In genomic region chr11:129813216-129813791, GRCh38 we compare ENCODE assay signal across 17 cellular contexts. TPM values are rescaled to one million over a fixed set of nuclear protein-coding genes. Genes with fewer than 3 reads are reported as not detected.
DNase-seq lines count a peak whose midpoint lies in the region; ATAC-seq and TF ChIP-seq lines count a peak whose summit lies in the region.
"Had no signal": no experiment of that assay in that cellular context is flagged by ENCODE, and none has a peak within 500 bp of the region (broad histone marks: within the 10 kb centered on the region; RNA-seq: fewer than 3 reads in every experiment).

No MANE protein-coding gene starts in this region.

- no peak for TF ChIP-seq CTCF in PC-9 (conservative IDR thresholded peaks at IDR 0.05)
- TF ChIP-seq CTCF in GM23338 (conservative IDR thresholded peaks at IDR 0.05; ENCODE audit: low read depth in 2 of 2) = no peak

- H3K4me1 Mint-ChIP-seq in activated CD4-positive, alpha-beta T cell treated with anti-CD3 and anti-CD28 coated beads, Interleukin-2, amount 10 ng/mL, durations not matched to agents 24 days and 14 days = peaks cover 29% of the 10 kb centered on the region
- peaks cover 34 to 70% (median 58%) of the 10 kb centered on the region in 4 donors for H3K4me1 Mint-ChIP-seq in CD4-positive, alpha-beta memory T cell
- peaks cover 11 to 13% of the 10 kb centered on the region in 2 donors for H3K4me1 Mint-ChIP-seq in effector memory CD8-positive, alpha-beta T cell (ENCODE audit: low read depth in 2 of 2)
- H3K4me1 Mint-ChIP-seq in GM23338 = no peaks in the 10 kb centered on the region

- peaks cover 23% of the 10 kb centered on the region; the same call in 1 of the 2 replicates for H3F3A ChIP-seq in PC-9 (ENCODE audit: insufficient read depth, low read depth)
- H3F3A ChIP-seq in GM23338 (replicated peaks; ENCODE audit: low read depth) = no peaks in the 10 kb centered on the region

- H3K4me1 ChIP-seq in CD4-positive, alpha-beta memory T cell (ENCODE audit: insufficient read depth, low read length) = peaks cover 30% of the 10 kb centered on the region
- H3K4me1 ChIP-seq in PC-9 (replicated peaks; ENCODE audit: insufficient read depth) = peaks cover 36% of the 10 kb centered on the region
- H3K4me1 ChIP-seq in GM23338 (ENCODE audit: insufficient read depth) = no peaks in the 10 kb centered on the region
- peaks cover 2% of the 10 kb centered on the region; the same call in 1 of the 2 replicates for H3K4me1 ChIP-seq in HAP-1

- H4K20me1 ChIP-seq in PC-9 (ENCODE audit: insufficient read depth) = no peaks in the 10 kb centered on the region
- no peaks in the 10 kb centered on the region for H4K20me1 ChIP-seq in GM23338 (replicated peaks; ENCODE audit: insufficient read depth)
- H4K20me1 ChIP-seq: BLaER1 treated with 17β-estradiol and CSF1 and Interleukin-3, amounts not matched to agents 10 nM and 100 nM had no signal

- H3K4me2 ChIP-seq in PC-9 (peak overlapping the region; percentile 11), GM23338 (no peak overlapping the region)
- H3K4me2 ChIP-seq: BLaER1 treated with 17β-estradiol and CSF1 and Interleukin-3, amounts not matched to agents 10 nM and 100 nM had no signal

- H2AFZ ChIP-seq in PC-9 (no peak overlapping the region), GM23338 (no peak overlapping the region)

- no peak overlapping the region for H3K27ac Mint-ChIP-seq in activated CD4-positive, alpha-beta T cell treated with anti-CD3 and anti-CD28 coated beads, Interleukin-2, amount 10 ng/mL, durations not matched to agents 24 days and 14 days
- H3K27ac Mint-ChIP-seq in CD4-positive, alpha-beta memory T cell = peak overlapping the region in 6 of 7 donors; percentile 84 to 97 (median 94)
- no peak overlapping the region for H3K27ac Mint-ChIP-seq in effector memory CD8-positive, alpha-beta T cell
- H3K27ac Mint-ChIP-seq in GM23338 = no peak overlapping the region

- H3K36me3 ChIP-seq in CD4-positive, alpha-beta memory T cell (ENCODE audit: insufficient read depth, low read length) = no peaks in the 10 kb centered on the region
- no peaks in the 10 kb centered on the region for H3K36me3 ChIP-seq in PC-9 (ENCODE audit: low read depth)
- H3K36me3 ChIP-seq in GM23338 (ENCODE audit: insufficient read depth) = no peaks in the 10 kb centered on the region
- H3K36me3 ChIP-seq in HAP-1 (replicated peaks) = no peaks in the 10 kb centered on the region
- H3K36me3 ChIP-seq: BLaER1 treated with 17β-estradiol and CSF1 and Interleukin-3, amounts not matched to agents 10 nM and 100 nM had no signal

- no TSS peak for BruUV-seq in PC-9 (replicated peaks; lab: Mats Ljungman, UMichigan)

- in situ Hi-C loops in HAP-1 (cut with MboI; ENCODE audit: low sequenced_read_pairs) = no loop called here

- peaks cover 53% of the 10 kb centered on the region for H3K27me3 Mint-ChIP-seq in activated CD4-positive, alpha-beta T cell treated with anti-CD3 and anti-CD28 coated beads, Interleukin-2, amount 10 ng/mL, durations not matched to agents 24 days and 14 days
- peaks cover 0 to 14% of the 10 kb centered on the region in 2 donors for H3K27me3 Mint-ChIP-seq in CD4-positive, alpha-beta memory T cell
- peaks cover 24 to 57% of the 10 kb centered on the region in 2 donors for H3K27me3 Mint-ChIP-seq in effector memory CD8-positive, alpha-beta T cell
- peaks cover 40% of the 10 kb centered on the region for H3K27me3 Mint-ChIP-seq in GM23338 (ENCODE audit: insufficient read depth, low read depth, poor library complexity)

- peaks cover 6% of the 10 kb centered on the region for H3K36me3 Mint-ChIP-seq in activated CD4-positive, alpha-beta T cell treated with anti-CD3 and anti-CD28 coated beads, Interleukin-2, amount 10 ng/mL, durations not matched to agents 24 days and 14 days (ENCODE audit: low read depth)
- peaks cover 5 to 11% of the 10 kb centered on the region in 2 donors for H3K36me3 Mint-ChIP-seq in CD4-positive, alpha-beta memory T cell
- peaks cover 3% of the 10 kb centered on the region for H3K36me3 Mint-ChIP-seq in effector memory CD8-positive, alpha-beta T cell (ENCODE audit: insufficient read depth)
- H3K36me3 Mint-ChIP-seq in GM23338 (ENCODE audit: low read depth) = peaks cover 3% of the 10 kb centered on the region; the same call in 2 of the 3 replicates

- DNase-seq in activated CD4-positive, alpha-beta T cell treated with anti-CD3 and anti-CD28 coated beads, Interleukin-2, amount 10 ng/mL, durations not matched to agents 24 days and 14 days = no peak
- DNase-seq in activated CD4-positive, alpha-beta T cell treated with anti-CD3 and anti-CD28 coated beads for 48 hours = no peak
- DNase-seq in CD4-positive, alpha-beta memory T cell = no peak
- DNase-seq in PC-9 = peak in 1 of 2 experiments; percentile 71
- no peak for DNase-seq in effector memory CD8-positive, alpha-beta T cell
- no peak for DNase-seq in GM23338 (ENCODE audit: low spot score)
- DNase-seq in HAP-1 (ENCODE audit: low spot score in 2 of 2) = no peak
- DNase-seq: GOT3, NCI-H1092, NCI-H2107, NCI-H446 treated with DMSO at 0.1 percent for 48 hours, SHP77 treated with DMSO at 0.1 percent for 48 hours had no signal

- CTCF ChIA-PET in CD4-positive, alpha-beta memory T cell (lab: Charles Lee; ENCODE audit: partially characterized antibody) = interaction anchor here (1.4 to 2.8 kb wide), 6 partner anchors 9 to 110 kb away, joined by 3 to 10 read pairs (median 4); no protein-coding TSS in a partner anchor
- CTCF ChIA-PET in PC-9 (lab: Charles Lee) = interaction anchor here (0.6 to 0.7 kb wide), 2 partner anchors 156 to 595 kb away, joined by 3 to 13 read pairs; no protein-coding TSS in a partner anchor

- H3K9me3 ChIP-seq in CD4-positive, alpha-beta memory T cell (ENCODE audit: control insufficient read depth in 1 of 2, low read length in 2 of 2) = no peaks in the 10 kb centered on the region
- H3K9me3 ChIP-seq in PC-9 (ENCODE audit: insufficient read depth, low read depth) (0 out of 2 replicates have a peak, but pooled peaks cover 5% of the 10 kb centered on the region), HAP-1 (no peaks in the 10 kb centered on the region)

- no peak for ATAC-seq in effector memory CD8-positive, alpha-beta T cell (replicated peaks)
- no peak for ATAC-seq in GM23338
- ATAC-seq in GM19455 (IDR thresholded peaks at IDR 0.05; ENCODE audit: unreplicated experiment) = no peak

- H3K4me3 ChIP-seq in CD4-positive, alpha-beta memory T cell (ENCODE audit: low read length in 2 of 2) = peak overlapping the region in 1 of 2 donors; percentile 44
- H3K4me3 ChIP-seq in PC-9 (no peak overlapping the region), GM23338 (no peak overlapping the region), HAP-1 (no peak overlapping the region)
- H3K4me3 ChIP-seq: BLaER1 treated with 17β-estradiol and CSF1 and Interleukin-3, amounts not matched to agents 10 nM and 100 nM had no signal

- H3K79me2 ChIP-seq in PC-9 (ENCODE audit: low read depth) = peaks cover 15% of the 10 kb centered on the region
- H3K79me2 ChIP-seq in GM23338 (replicated peaks; ENCODE audit: insufficient read depth) = no peaks in the 10 kb centered on the region

- POLR2A ChIA-PET in CD4-positive, alpha-beta memory T cell (lab: Charles Lee; ENCODE audit: partially characterized antibody) = interaction anchor here (1.1 to 5.6 kb wide), 13 partner anchors 9 to 254 kb away, joined by 3 to 108 read pairs (median 7); partner anchors contain the start of genes NFRKB and PRDM10
- POLR2A ChIA-PET in PC-9 (lab: Charles Lee; ENCODE audit: unreplicated experiment) = interaction anchor here (0.6 kb wide), 1 partner anchor 373 kb away, joined by 3 read pairs; no protein-coding TSS in a partner anchor

- intact Hi-C loops in activated CD4-positive, alpha-beta T cell treated with anti-CD3 and anti-CD28 coated beads, Interleukin-2, amount 10 ng/mL, durations not matched to agents 24 days and 14 days (cut with micrococcal nuclease) = no loop called here
- intact Hi-C loops in CD4-positive, alpha-beta memory T cell (cut with micrococcal nuclease) = loop anchor here (10.0 kb wide), 1 partner anchor 191 kb away; the partner anchor contains the start of gene PRDM10
- intact Hi-C loops in PC-9 (cut with micrococcal nuclease; ENCODE audit: unreplicated experiment) = no loop called here

- H3K27me3 ChIP-seq in CD4-positive, alpha-beta memory T cell (ENCODE audit: insufficient read depth, low read length) = no peaks in the 10 kb centered on the region
- H3K27me3 ChIP-seq in PC-9 (ENCODE audit: insufficient read depth, low read depth) = no peaks in the 10 kb centered on the region
- H3K27me3 ChIP-seq in GM23338 (ENCODE audit: insufficient read depth) = peaks cover 43% of the 10 kb centered on the region
- peaks cover 4% of the 10 kb centered on the region for H3K27me3 ChIP-seq in HAP-1 (ENCODE audit: low read depth)
- H3K27me3 ChIP-seq: BLaER1 treated with 17β-estradiol and CSF1 and Interleukin-3, amounts not matched to agents 10 nM and 100 nM had no signal

- peaks cover 17% of the 10 kb centered on the region for H3K9me3 Mint-ChIP-seq in activated CD4-positive, alpha-beta T cell treated with anti-CD3 and anti-CD28 coated beads, Interleukin-2, amount 10 ng/mL, durations not matched to agents 24 days and 14 days
- peaks cover 0 to 25% (median 7%) of the 10 kb centered on the region in 8 donors for H3K9me3 Mint-ChIP-seq in CD4-positive, alpha-beta memory T cell
- no peaks in the 10 kb centered on the region for H3K9me3 Mint-ChIP-seq in effector memory CD8-positive, alpha-beta T cell
- peaks cover 12% of the 10 kb centered on the region; the same call in 2 of the 3 replicates for H3K9me3 Mint-ChIP-seq in GM23338

- no peak overlapping the region for H3K27ac ChIP-seq in CD4-positive, alpha-beta memory T cell (ENCODE audit: low read depth, low read length)
- no peak overlapping the region for H3K27ac ChIP-seq in PC-9
- H3K27ac ChIP-seq in GM23338 (ENCODE audit: low read depth) = no peak overlapping the region
- H3K27ac ChIP-seq: BLaER1 treated with 17β-estradiol and CSF1 and Interleukin-3, amounts not matched to agents 10 nM and 100 nM had no signal

- H3K9me2 ChIP-seq in PC-9 (ENCODE audit: insufficient read depth) (no peaks in the 10 kb centered on the region), GM23338 (ENCODE audit: insufficient read depth) (no peaks in the 10 kb centered on the region)

- peak overlapping the region; percentile 77 for H3K4me3 Mint-ChIP-seq in activated CD4-positive, alpha-beta T cell treated with anti-CD3 and anti-CD28 coated beads, Interleukin-2, amount 10 ng/mL, durations not matched to agents 24 days and 14 days
- H3K4me3 Mint-ChIP-seq in CD4-positive, alpha-beta memory T cell = peak overlapping the region; percentile 86 to 92 (median 88)
- peak overlapping the region; percentile 45 to 54 for H3K4me3 Mint-ChIP-seq in effector memory CD8-positive, alpha-beta T cell
- H3K4me3 Mint-ChIP-seq in GM23338 = no peak overlapping the region

TF ChIP-seq in GM23338, 12 proteins besides CTCF, POLR2A, EP300 and RAD21 (continues in another document):
- TF ChIP-seq ZNF331 (CRISPR knock-in tag; IDR thresholded peaks at IDR 0.05; ENCODE audit: low read depth) = no peak
- TF ChIP-seq ZNF114 (CRISPR knock-in tag; IDR thresholded peaks at IDR 0.05) = no peak

RNA-seq across cellular contexts. Expression of gene TMEM45B, which starts 2.3 kb away (rescaled TPM):
- 0.37 and 0.45 TPM in 2 replicates for total RNA-seq in activated CD4-positive, alpha-beta T cell treated with anti-CD3 and anti-CD28 coated beads, Interleukin-2, amount 10 ng/mL, durations not matched to agents 24 days and 14 days
- total RNA-seq in CD4-positive, alpha-beta memory T cell = 10 to 100 TPM; 30.8 to 34.4 TPM
- 10 to 100 TPM; 14.0 to 21.2 TPM for polyA plus RNA-seq in CD4-positive, alpha-beta memory T cell
- total RNA-seq in PC-9 (2021) = 11.4 and 13.3 TPM in 2 replicates
- total RNA-seq in GM23338 (2014; rRNA removed; shearing (Covaris generic)) = 0.31 and 0.38 TPM in 2 replicates
- polyA plus RNA-seq in GM23338 (2016; fragmentation: Nextera tagmentation; extraction: Ambion mirVana) = 0.11 and 0.24 TPM in 2 replicates
- total RNA-seq: A172, G401, M059J had no signal

Comparison
In these comparisons a context has a peak if more than half of its experiments do, and no peak if none do; other contexts are left out.
1. H3K27ac Mint-ChIP-seq: peak in CD4-positive, alpha-beta memory T cell (6 of 7); none in activated CD4-positive, alpha-beta T cell treated with anti-CD3 and anti-CD28 coated beads, Interleukin-2, amount 10 ng/mL, durations not matched to agents 24 days and 14 days (single experiment), effector memory CD8-positive, alpha-beta T cell (0 of 2) and GM23338 (single experiment).